ENCODE assay signal across 21 cellular contexts in the genomic region with DNA sequence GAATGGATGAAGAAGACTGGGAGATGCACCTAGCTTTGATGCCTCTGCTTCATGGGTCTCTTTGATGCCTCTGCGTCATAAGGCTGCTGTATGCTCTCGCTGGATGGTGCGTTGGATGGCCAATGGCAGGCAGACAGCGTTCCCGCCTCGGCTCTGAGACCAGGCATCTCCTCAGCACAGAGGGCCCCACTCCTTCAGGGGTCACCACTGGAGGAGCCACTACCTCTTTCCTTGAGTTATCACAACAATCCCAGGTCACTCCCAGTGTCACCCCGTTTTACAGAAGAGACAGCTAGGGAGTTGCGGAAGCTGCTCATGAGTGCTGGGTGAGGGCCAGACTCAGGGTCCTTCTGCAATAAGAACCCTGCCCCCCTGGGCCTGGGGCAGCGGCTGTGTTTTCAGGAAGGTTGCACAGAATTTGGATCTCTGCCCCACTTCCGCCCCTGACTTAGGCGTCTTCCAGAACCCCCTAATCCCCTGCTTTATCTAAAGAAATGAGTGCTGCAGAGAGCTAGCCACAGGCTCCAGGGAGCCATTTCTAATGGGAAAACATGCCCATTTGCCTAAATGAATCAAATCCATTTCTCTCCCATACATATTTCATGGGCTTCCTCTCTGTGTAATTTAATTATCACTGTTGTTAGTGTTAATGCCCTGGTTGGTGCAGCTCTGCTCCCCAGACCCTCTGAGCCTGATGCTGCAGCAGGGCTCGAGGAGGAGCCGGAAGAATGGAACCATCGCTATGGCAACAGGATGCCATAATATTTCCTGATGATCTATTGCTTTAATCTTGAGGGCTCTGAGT.
DNase-seq lines count a peak whose midpoint lies in the region; ATAC-seq and TF ChIP-seq lines count a peak whose summit lies in the region.
"Had no signal": no experiment of that assay in that cellular context is flagged by ENCODE, and none has a peak within 500 bp of the region (broad histone marks: within the 10 kb centered on the region; RNA-seq: fewer than 3 reads in every experiment).

No MANE protein-coding gene starts in this region.

- peaks cover 11% of the 10 kb centered on the region for H3K27me3 Mint-ChIP-seq in H9 (ENCODE audit: low read depth)
- H3K27me3 Mint-ChIP-seq in glutamatergic neuron (ENCODE audit: unreplicated experiment), result peaks cover 15% of the 10 kb centered on the region

- no peaks in the 10 kb centered on the region for H3K23me2 ChIP-seq in H9 (ENCODE audit: insufficient read length, low read depth, low read length, poor library complexity, severe bottlenecking)

- H3K4me3 Mint-ChIP-seq in H9, result no peak overlapping the region
- peak overlapping the region; percentile 8 for H3K4me3 Mint-ChIP-seq in glutamatergic neuron (ENCODE audit: unreplicated experiment)
- H3K4me3 Mint-ChIP-seq: dendritic cell treated with granulocyte-macrophage colony-stimulating factor and Interleukin-4, amounts not matched to agents 40 ng/mL and 50 ng/mL, for 4 days had no signal

- H3K9ac ChIP-seq in H9 (ENCODE audit: extremely low read depth, insufficient read length, low read length), result no peak overlapping the region

- peaks cover 8 to 16% of the 10 kb centered on the region in 2 experiments; a peak in 3 of 5 replicates for H3K9me3 Mint-ChIP-seq in H9
- H3K9me3 Mint-ChIP-seq in glutamatergic neuron (ENCODE audit: unreplicated experiment), result peaks cover 12% of the 10 kb centered on the region
- H3K9me3 Mint-ChIP-seq: dendritic cell treated with granulocyte-macrophage colony-stimulating factor and Interleukin-4, amounts not matched to agents 40 ng/mL and 50 ng/mL, for 4 days had no signal

- H3K27ac ChIP-seq in H9 (ENCODE audit: insufficient read length, low read depth, low read length), result no peak overlapping the region
- no peak overlapping the region for H3K27ac ChIP-seq in stomach
- H3K27ac ChIP-seq: breast epithelium, epithelial cell of prostate, psoas muscle, VCaP had no signal

- H2BK20ac ChIP-seq in H9 (ENCODE audit: low read depth, low read length, poor library complexity, severe bottlenecking), result no peak overlapping the region

- H4K91ac ChIP-seq in H9 (ENCODE audit: insufficient read length, low read depth, low read length), result no peak overlapping the region

- H3K14ac ChIP-seq in H9 (ENCODE audit: insufficient read depth, low read length), result no peak overlapping the region

- H3K27ac Mint-ChIP-seq in H9, result peak overlapping the region in 2 of 3 experiments; percentile 38 to 86; a peak in 3 of 7 replicates
- no peak overlapping the region for H3K27ac Mint-ChIP-seq in glutamatergic neuron (ENCODE audit: unreplicated experiment)
- H3K27ac Mint-ChIP-seq: dendritic cell treated with granulocyte-macrophage colony-stimulating factor and Interleukin-4, amounts not matched to agents 40 ng/mL and 50 ng/mL, for 4 days had no signal

- H3K79me1 ChIP-seq in H9 (ENCODE audit: insufficient read depth, low read depth, low read length, poor library complexity, severe bottlenecking), result no peaks in the 10 kb centered on the region

- peak; percentile 20 for DNase-seq in H9
- no peak for DNase-seq in glutamatergic neuron
- peak; percentile 17 for DNase-seq in stomach
- DNase-seq: AML-193, EL, foreskin melanocyte, hypothalamus, Karpas-422, NCI-H1092 treated with DMSO at 0.1 percent for 48 hours, NCI-H2081 treated with DMSO at 0.1 percent for 48 hours, OCI-M1, psoas muscle, T-helper 2 cell had no signal

- H3K9me3 ChIP-seq in H9 (ENCODE audit: control insufficient read depth, low read depth, low read length), result no peaks in the 10 kb centered on the region
- no peaks in the 10 kb centered on the region for H3K9me3 ChIP-seq in stomach
- H3K9me3 ChIP-seq: breast epithelium, psoas muscle had no signal

- TF ChIP-seq POLR2A in stomach (IDR thresholded peaks at IDR 0.05), result no peak

- H3K4me3 ChIP-seq in stomach, result no peak overlapping the region
- H3K4me3 ChIP-seq: breast epithelium, psoas muscle had no signal

- H3K36me3 Mint-ChIP-seq in H9 (ENCODE audit: insufficient read depth in 1 of 3, low read depth in 3 of 3) (peaks cover 0 to 6% (median 0%) of the 10 kb centered on the region in 3 experiments; a peak in 2 of 7 replicates), glutamatergic neuron (ENCODE audit: unreplicated experiment) (no peaks in the 10 kb centered on the region)

- H2BK5ac ChIP-seq in H9 (ENCODE audit: insufficient read length, low read length), result no peak overlapping the region

- H3K4me2 ChIP-seq in H9 (ENCODE audit: insufficient read depth, insufficient read length, low read length), result no peak overlapping the region

- ATAC-seq in SK-N-SH treated with all-trans-retinoic acid at 6 μM for 48 hours (peak; percentile 42; the same call in 1 of the 3 replicates), HG02588 (IDR thresholded peaks at IDR 0.05; ENCODE audit: unreplicated experiment) (no peak), HG03442 (IDR thresholded peaks at IDR 0.05; ENCODE audit: unreplicated experiment) (no peak), GM21576 (IDR thresholded peaks at IDR 0.05; ENCODE audit: unreplicated experiment) (no peak)
- ATAC-seq: psoas muscle had no signal

- no CpG with 5 or more reads among the region's 14 CpGs for WGBS in H9 (ENCODE audit: extremely low coverage, insufficient read length, low lambda C conversion rate)
- 83 to 88% (median 87%) methylated on average over 8 to 14 of the region's 14 CpGs for WGBS in stomach, 5 donors

- H3K4ac ChIP-seq in H9 (ENCODE audit: low read depth, low read length), result no peak overlapping the region

- no peak overlapping the region for H3K56ac ChIP-seq in H9 (ENCODE audit: insufficient read length, low read depth, low read length)

- H3K18ac ChIP-seq in H9 (ENCODE audit: insufficient read length, low read depth, low read length), result no peak overlapping the region

- no peak overlapping the region for H2AFZ ChIP-seq in H9 (ENCODE audit: low read length)

- H3K4me1 Mint-ChIP-seq in H9 (peaks cover 0 to 3% of the 10 kb centered on the region in 2 experiments; a peak in 2 of 4 replicates), glutamatergic neuron (ENCODE audit: low read depth, unreplicated experiment) (peaks cover 25% of the 10 kb centered on the region)

- H2AK5ac ChIP-seq in H9 (ENCODE audit: insufficient read length, low read length), result no peak overlapping the region

- TF ChIP-seq EP300 in stomach (IDR thresholded peaks at IDR 0.05), result no peak

- no peaks in the 10 kb centered on the region for H4K20me1 ChIP-seq in H9 (ENCODE audit: control insufficient read depth, insufficient read depth, insufficient read length)

- H2BK120ac ChIP-seq in H9 (ENCODE audit: low read depth, low read length, poor library complexity, severe bottlenecking), result no peak overlapping the region

- no peak overlapping the region for H2BK15ac ChIP-seq in H9 (ENCODE audit: low read depth, low read length)

- no peaks in the 10 kb centered on the region for H3K36me3 ChIP-seq in stomach
- H3K36me3 ChIP-seq: breast epithelium had no signal

- no peak for TF ChIP-seq CTCF in H9 (conservative IDR thresholded peaks at IDR 0.05)
- TF ChIP-seq CTCF in glutamatergic neuron (IDR thresholded peaks at IDR 0.05; ENCODE audit: partially characterized antibody, unreplicated experiment), result no peak
- no peak for TF ChIP-seq CTCF in stomach (IDR thresholded peaks at IDR 0.05)

- no peaks in the 10 kb centered on the region for H3K4me1 ChIP-seq in H9 (ENCODE audit: insufficient read depth, low read length)
- peaks cover 0 to 9% (median 0%) of the 10 kb centered on the region in 4 donors for H3K4me1 ChIP-seq in stomach
- H3K4me1 ChIP-seq: breast epithelium, psoas muscle had no signal

- no peak overlapping the region for H4K8ac ChIP-seq in H9 (replicated peaks; ENCODE audit: insufficient read length, low read depth, low read length)

- H3T11ph ChIP-seq in H9 (ENCODE audit: low read length), result no peak overlapping the region

- no peak overlapping the region for H3K23ac ChIP-seq in H9 (ENCODE audit: insufficient read length, low read depth, low read length)

- H3K27me3 ChIP-seq in H9 (ENCODE audit: insufficient read depth, low read length), result no peaks in the 10 kb centered on the region
- H3K27me3 ChIP-seq in stomach, result no peaks in the 10 kb centered on the region
- H3K27me3 ChIP-seq: breast epithelium had no signal

- intact Hi-C loops in stomach (cut with DNase I; ENCODE audit: low total_unique reads), result no loop called here

- H3K79me2 ChIP-seq in H9 (ENCODE audit: insufficient read depth, low read length), result no peaks in the 10 kb centered on the region

- H4K5ac ChIP-seq in H9 (ENCODE audit: insufficient read length, low read depth, low read length), result no peak overlapping the region

- H2BK12ac ChIP-seq in H9 (ENCODE audit: insufficient read length, low read depth, low read length), result no peak overlapping the region

TF ChIP-seq in SK-N-SH treated with all-trans-retinoic acid at 6 μM for 48 hours, 23 proteins besides CTCF, POLR2A, EP300 and RAD21:
- TF ChIP-seq TCF4 (CRISPR knock-in tag; IDR thresholded peaks at IDR 0.05; ENCODE audit: borderline replicate concordance) (peak; percentile 50; the same call in 1 of the 2 replicates), ZNF70 (CRISPR knock-in tag; IDR thresholded peaks at IDR 0.05) (no peak)
